22 cellular contexts compared by ENCODE assay signal in the genomic region with DNA sequence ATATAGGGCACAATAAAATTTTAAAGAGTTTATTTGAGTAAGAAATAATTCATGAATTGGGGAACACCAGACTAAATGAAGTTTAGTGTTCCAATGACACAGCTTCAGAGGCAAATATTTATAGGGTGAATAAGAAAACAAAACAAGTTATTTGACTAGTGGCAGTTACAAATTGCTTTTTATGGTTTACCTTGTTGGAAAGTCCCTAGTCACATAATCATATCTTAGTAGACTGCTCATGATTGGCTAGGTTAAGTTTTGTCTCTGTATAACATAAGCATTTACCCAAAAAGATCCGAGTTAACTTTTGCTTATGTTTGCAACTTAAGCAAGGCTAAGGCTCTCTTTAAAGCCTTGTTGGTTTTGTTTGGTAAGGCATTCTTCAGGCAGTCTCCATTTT.
DNase-seq lines count a peak whose midpoint lies in the region; ATAC-seq, FAIRE-seq and TF ChIP-seq lines count a peak whose summit lies in the region.
"Had no signal": no experiment of that assay in that cellular context is flagged by ENCODE, and none has a peak within 500 bp of the region (broad histone marks: within the 10 kb centered on the region; RNA-seq: fewer than 3 reads in every experiment).

No MANE protein-coding gene starts in this region.

- no peak for TF ChIP-seq POLR2A in K562 (conservative IDR thresholded peaks at IDR 0.05)

- H2AFZ ChIP-seq in MM.1S (ENCODE audit: low read length) = no peak overlapping the region
- no peak overlapping the region for H2AFZ ChIP-seq in K562 (ENCODE audit: low read depth, low read length)
- H2AFZ ChIP-seq in hepatocyte = no peak overlapping the region

- H3K9me3 ChIP-seq in MM.1S (replicated peaks; ENCODE audit: insufficient read depth, low read length) (no peaks in the 10 kb centered on the region), K562 (replicated peaks; ENCODE audit: control insufficient read depth, insufficient read depth, low read depth, low read length) (no peaks in the 10 kb centered on the region; the same call in 1 of the 2 replicates), hepatocyte (ENCODE audit: low read depth) (no peaks in the 10 kb centered on the region)
- H3K9me3 ChIP-seq: BLaER1 treated with 17β-estradiol and CSF1 and Interleukin-3, amounts not matched to agents 10 nM and 100 nM had no signal

- no TSS peak for BruUV-seq in K562 (replicated peaks; lab: Mats Ljungman, UMichigan)

- no peaks in the 10 kb centered on the region for H3K9me1 ChIP-seq in K562 (ENCODE audit: control insufficient read depth, insufficient read depth, low read length)

- in situ Hi-C loops in K562 (cut with MboI) = no loop called here

- no peaks in the 10 kb centered on the region for H3F3A ChIP-seq in MM.1S (ENCODE audit: insufficient read depth, low read length)

- intact Hi-C loops in K562 (cut with micrococcal nuclease) = no loop called here
- intact Hi-C loops in activated T-helper 2 cell treated with anti-CD3 and anti-CD28 coated beads, Interferon-gamma antibody, Interleukin-2, Interleukin-4, amounts not matched to agents 10 μg/mL and 5 μg/mL and 100 μg/mL, durations not matched to agents 14 hours and 24 hours and 36 hours (cut with micrococcal nuclease) = no loop called here

- peak overlapping the region; percentile 27 for H3K4me2 ChIP-seq in MM.1S (ENCODE audit: low read depth, low read length)
- H3K4me2 ChIP-seq in K562 (ENCODE audit: insufficient read depth, low read length) = no peak overlapping the region
- H3K4me2 ChIP-seq in hepatocyte = no peak overlapping the region
- H3K4me2 ChIP-seq: BLaER1 treated with 17β-estradiol and CSF1 and Interleukin-3, amounts not matched to agents 10 nM and 100 nM had no signal

- CTCF ChIA-PET in K562 (lab: Yijun Ruan, JAX; ENCODE audit: low intra/inter-chr PET ratio) = no interaction called here

- no peak for TF ChIP-seq EP300 in K562 (IDR thresholded peaks at IDR 0.05; ENCODE audit: low read length)

- no peak for TF ChIP-seq CTCF in MM.1S (IDR thresholded peaks at IDR 0.05; ENCODE audit: low read length)
- no peak for TF ChIP-seq CTCF in K562 (IDR thresholded peaks at IDR 0.05 in 2 of 3, conservative IDR thresholded peaks at IDR 0.05 in 1 of 3; ENCODE audit: insufficient read depth in 2 of 3, low read depth in 1 of 3, low read length in 3 of 3)
- TF ChIP-seq CTCF in hepatocyte (IDR thresholded peaks at IDR 0.05; ENCODE audit: poor library complexity) = no peak

- H3K27me3 ChIP-seq in MM.1S (replicated peaks; ENCODE audit: insufficient read depth, low read length) (no peaks in the 10 kb centered on the region), K562 (ENCODE audit: control insufficient read depth in 2 of 2, insufficient read depth in 2 of 2, low read length in 2 of 2) (no peaks in the 10 kb centered on the region), hepatocyte (peaks cover 3% of the 10 kb centered on the region)
- H3K27me3 ChIP-seq: BLaER1 treated with 17β-estradiol and CSF1 and Interleukin-3, amounts not matched to agents 10 nM and 100 nM had no signal

- H3K27ac Mint-ChIP-seq in activated T-helper 2 cell treated with anti-CD3 and anti-CD28 coated beads, Interferon-gamma antibody, Interleukin-2, Interleukin-4, amounts not matched to agents 10 μg/mL and 5 μg/mL and 100 μg/mL, durations not matched to agents 14 hours and 24 hours and 36 hours = no peak overlapping the region
- H3K27ac Mint-ChIP-seq: B cell; CD8-positive, alpha-beta T cell; HFFc6; IgD-negative memory B cell had no signal

- H3K79me2 ChIP-seq in MM.1S (ENCODE audit: low read length) = no peaks in the 10 kb centered on the region
- no peaks in the 10 kb centered on the region for H3K79me2 ChIP-seq in K562 (ENCODE audit: control insufficient read depth, insufficient read depth, low read length)
- H3K79me2 ChIP-seq in hepatocyte = no peaks in the 10 kb centered on the region

- H3K27ac ChIP-seq in MM.1S (ENCODE audit: low read length) (peak overlapping the region; percentile 33; the same call in 1 of the 2 replicates), K562 (ENCODE audit: extremely low read depth, low read depth, low read length) (no peak overlapping the region), hepatocyte (no peak overlapping the region)
- H3K27ac ChIP-seq: BLaER1 treated with 17β-estradiol and CSF1 and Interleukin-3, amounts not matched to agents 10 nM and 100 nM had no signal

- no peaks in the 10 kb centered on the region for H3K9me3 Mint-ChIP-seq in activated T-helper 2 cell treated with anti-CD3 and anti-CD28 coated beads, Interferon-gamma antibody, Interleukin-2, Interleukin-4, amounts not matched to agents 10 μg/mL and 5 μg/mL and 100 μg/mL, durations not matched to agents 14 hours and 24 hours and 36 hours
- H3K9me3 Mint-ChIP-seq: CD8-positive, alpha-beta T cell; GM23338 had no signal

- H3K27me3 Mint-ChIP-seq in activated T-helper 2 cell treated with anti-CD3 and anti-CD28 coated beads, Interferon-gamma antibody, Interleukin-2, Interleukin-4, amounts not matched to agents 10 μg/mL and 5 μg/mL and 100 μg/mL, durations not matched to agents 14 hours and 24 hours and 36 hours (ENCODE audit: low read depth) = no peaks in the 10 kb centered on the region
- H3K27me3 Mint-ChIP-seq: IgD-negative memory B cell had no signal

- H4K20me1 ChIP-seq in MM.1S (ENCODE audit: insufficient read depth, low read length) = no peaks in the 10 kb centered on the region
- H4K20me1 ChIP-seq in K562 (replicated peaks; ENCODE audit: control insufficient read depth, insufficient read depth, low read length) = no peaks in the 10 kb centered on the region
- H4K20me1 ChIP-seq in hepatocyte (ENCODE audit: insufficient read depth, poor library complexity, severe bottlenecking) = no peaks in the 10 kb centered on the region
- H4K20me1 ChIP-seq: BLaER1 treated with 17β-estradiol and CSF1 and Interleukin-3, amounts not matched to agents 10 nM and 100 nM had no signal

- H3K4me3 Mint-ChIP-seq in activated T-helper 2 cell treated with anti-CD3 and anti-CD28 coated beads, Interferon-gamma antibody, Interleukin-2, Interleukin-4, amounts not matched to agents 10 μg/mL and 5 μg/mL and 100 μg/mL, durations not matched to agents 14 hours and 24 hours and 36 hours (ENCODE audit: low read depth) = no peak overlapping the region
- H3K4me3 Mint-ChIP-seq: B cell; CD8-positive, alpha-beta T cell; GM23338; HFFc6; IgD-negative memory B cell had no signal

- H3K9me2 ChIP-seq in MM.1S (replicated peaks; ENCODE audit: insufficient read depth, low read length) (no peaks in the 10 kb centered on the region), hepatocyte (replicated peaks; ENCODE audit: insufficient read depth) (no peaks in the 10 kb centered on the region)

- TF ChIP-seq RAD21 in K562 (CRISPR knock-in tag; conservative IDR thresholded peaks at IDR 0.05 in 1 of 2, IDR thresholded peaks at IDR 0.05 in 1 of 2) = no peak

- POLR2A ChIA-PET in K562 (lab: Yijun Ruan, JAX) = no interaction called here

- peaks cover 3% of the 10 kb centered on the region for H3K4me1 Mint-ChIP-seq in activated T-helper 2 cell treated with anti-CD3 and anti-CD28 coated beads, Interferon-gamma antibody, Interleukin-2, Interleukin-4, amounts not matched to agents 10 μg/mL and 5 μg/mL and 100 μg/mL, durations not matched to agents 14 hours and 24 hours and 36 hours (ENCODE audit: low read depth)
- H3K4me1 Mint-ChIP-seq: B cell, IgD-negative memory B cell had no signal

- WGBS in K562 (ENCODE audit: insufficient coverage, low coverage, missing lambda C conversion rate) = 0% methylated on average over 1 of the region's 1 CpG
- WGBS in hepatocyte (ENCODE audit: low lambda C conversion rate, missing lambda C conversion rate) = 61% methylated on average over 1 of the region's 1 CpG

- FAIRE-seq in K562 (lab: Jason Lieb, UNC) = no peak
- FAIRE-seq: GM19239, H54, HepG2 had no signal

- DNase-seq in MM.1S (peak; percentile 60), K562 (ENCODE audit: extremely low read depth in 1 of 4, low spot score in 3 of 4) (no peak), hepatocyte (ENCODE audit: low spot score) (no peak)
- DNase-seq in activated T-helper 2 cell treated with anti-CD3 and anti-CD28 coated beads, Interferon-gamma antibody, Interleukin-2, Interleukin-4, amounts not matched to agents 10 μg/mL and 5 μg/mL and 100 μg/mL, durations not matched to agents 14 hours and 24 hours and 36 hours (ENCODE audit: low spot score) = no peak
- DNase-seq: Calu3; CD8-positive, alpha-beta T cell; DMS 273 treated with DMSO at 0.1 percent for 48 hours; DMS53; DND-41; EL; HCEC 1CT; HFFc6; KG1 had no signal

- H3K36me3 ChIP-seq in MM.1S (replicated peaks; ENCODE audit: insufficient read depth, low read length) = no peaks in the 10 kb centered on the region
- no peaks in the 10 kb centered on the region for H3K36me3 ChIP-seq in K562 (ENCODE audit: control insufficient read depth, insufficient read depth, low read length)
- no peaks in the 10 kb centered on the region for H3K36me3 ChIP-seq in hepatocyte (replicated peaks; ENCODE audit: insufficient read depth, low read depth)
- H3K36me3 ChIP-seq: BLaER1 treated with 17β-estradiol and CSF1 and Interleukin-3, amounts not matched to agents 10 nM and 100 nM had no signal

- H3K36me3 Mint-ChIP-seq in activated T-helper 2 cell treated with anti-CD3 and anti-CD28 coated beads, Interferon-gamma antibody, Interleukin-2, Interleukin-4, amounts not matched to agents 10 μg/mL and 5 μg/mL and 100 μg/mL, durations not matched to agents 14 hours and 24 hours and 36 hours (ENCODE audit: low read depth) = no peaks in the 10 kb centered on the region
- H3K36me3 Mint-ChIP-seq: CD8-positive, alpha-beta T cell; IgD-negative memory B cell had no signal

- H3K4me3 ChIP-seq in MM.1S (ENCODE audit: low read length) (no peak overlapping the region), K562 (no peak overlapping the region), hepatocyte (no peak overlapping the region)
- H3K4me3 ChIP-seq: BLaER1 treated with 17β-estradiol and CSF1 and Interleukin-3, amounts not matched to agents 10 nM and 100 nM; GM23338 had no signal

- H3K9ac ChIP-seq in MM.1S (ENCODE audit: low read length) (no peak overlapping the region), K562 (ENCODE audit: insufficient read depth in 1 of 2, low read depth in 2 of 2, low read length in 2 of 2) (no peak overlapping the region)
- H3K9ac ChIP-seq: BLaER1 treated with 17β-estradiol and CSF1 and Interleukin-3, amounts not matched to agents 10 nM and 100 nM had no signal

- H3K4me1 ChIP-seq in MM.1S (ENCODE audit: low read length) (peaks cover 42% of the 10 kb centered on the region), K562 (replicated peaks in 1 of 2; ENCODE audit: control insufficient read depth in 2 of 2, insufficient read depth in 2 of 2, low read length in 2 of 2) (no peaks in the 10 kb centered on the region), hepatocyte (ENCODE audit: insufficient read depth) (no peaks in the 10 kb centered on the region)

- ATAC-seq in GM18867 (IDR thresholded peaks at IDR 0.05; ENCODE audit: unreplicated experiment) (peak; percentile 29), K562 (no peak), GM21576 (IDR thresholded peaks at IDR 0.05; ENCODE audit: unreplicated experiment) (no peak)
- ATAC-seq: CD8-positive, alpha-beta T cell; GM23338; HepG2 had no signal

TF ChIP-seq in K562, 482 proteins besides CTCF, POLR2A, EP300 and RAD21:
- TF ChIP-seq PYGO2 (tag; IDR thresholded peaks at IDR 0.05) (0 out of 2 replicates have a peak, but pooled peaks have one; percentile 32), MTF1 (CRISPR knock-in tag; IDR thresholded peaks at IDR 0.05; ENCODE audit: borderline replicate concordance) (no peak), ZNF785 (CRISPR knock-in tag; IDR thresholded peaks at IDR 0.05) (no peak)
